Comparison of ENCODE assay signal across 19 cellular contexts in the genomic region with DNA sequence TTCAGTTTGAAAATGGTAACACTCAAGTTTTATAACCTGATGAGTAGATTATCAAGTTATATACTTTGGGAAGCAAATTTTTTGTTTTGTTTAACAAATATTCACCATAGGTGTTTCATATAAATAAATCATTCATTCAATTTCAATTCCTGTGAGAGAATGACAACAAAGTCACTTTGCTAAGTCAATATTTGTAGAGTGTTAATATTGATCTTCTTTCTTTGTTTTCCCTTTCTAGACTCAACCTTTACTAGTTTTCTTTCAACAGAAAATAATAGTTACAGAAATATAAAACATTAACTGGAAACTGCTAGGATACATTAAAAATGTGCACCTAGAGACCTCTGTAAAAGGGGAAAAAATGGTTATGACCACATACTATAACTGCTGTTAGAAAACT. TPM values are rescaled to one million over a fixed set of nuclear protein-coding genes. Genes with fewer than 3 reads are reported as not detected.
DNase-seq lines count a peak whose midpoint lies in the region; ATAC-seq, FAIRE-seq and TF ChIP-seq lines count a peak whose summit lies in the region.
"Had no signal": no experiment of that assay in that cellular context is flagged by ENCODE, and none has a peak within 500 bp of the region (broad histone marks: within the 10 kb centered on the region; RNA-seq: fewer than 3 reads in every experiment).

No MANE protein-coding gene starts in this region.

- TF ChIP-seq CTCF in Loucy (conservative IDR thresholded peaks at IDR 0.05; ENCODE audit: low read length) (no peak), PC-3 (conservative IDR thresholded peaks at IDR 0.05; ENCODE audit: low read depth, low read length) (no peak), HepG2 (CRISPR knock-in tag; IDR thresholded peaks at IDR 0.05) (no peak), prostate gland (IDR thresholded peaks at IDR 0.05) (no peak)

- H3K9me3 ChIP-seq in Loucy (ENCODE audit: insufficient read depth, low read depth, low read length): no peaks in the 10 kb centered on the region
- no peaks in the 10 kb centered on the region for H3K9me3 ChIP-seq in PC-3 (ENCODE audit: low read length)
- H3K9me3 ChIP-seq in HepG2 (ENCODE audit: low read length): no peaks in the 10 kb centered on the region
- H3K9me3 ChIP-seq in prostate gland: no peaks in the 10 kb centered on the region
- H3K9me3 ChIP-seq: BLaER1, Caco-2, HAP-1 had no signal

- H3K4me2 ChIP-seq in Loucy (ENCODE audit: low read depth, low read length, poor library complexity, severe bottlenecking) (peak overlapping the region; percentile 36), PC-3 (ENCODE audit: low read length) (no peak overlapping the region), HepG2 (ENCODE audit: low read depth, low read length) (no peak overlapping the region)
- H3K4me2 ChIP-seq: BLaER1 had no signal

- no peak for DNase-seq in PC-3
- no peak for DNase-seq in HepG2 (ENCODE audit: low spot score)
- no peak for DNase-seq in prostate gland (ENCODE audit: low spot score)
- DNase-seq in stimulated activated CD4-positive, alpha-beta T cell treated with anti-CD3 and anti-CD28 coated beads, Interleukin-2, amount 100 ng/mL, for 48 hours: no peak
- DNase-seq: Caco-2; CD4-positive, CD25-positive, alpha-beta regulatory T cell; CD8-positive, alpha-beta T cell; DMS153; DMS79 treated with DMSO at 0.1 percent for 48 hours; GF-D8; GOT3; HFFc6 had no signal

- H3K4me1 ChIP-seq in Loucy (ENCODE audit: insufficient read depth, low read length, poor library complexity, severe bottlenecking) (peaks cover 6% of the 10 kb centered on the region), PC-3 (ENCODE audit: insufficient read depth, low read length) (no peaks in the 10 kb centered on the region), HepG2 (ENCODE audit: insufficient read depth, low read length) (peaks cover 6% of the 10 kb centered on the region; the same call in 1 of the 2 replicates), prostate gland (replicated peaks) (no peaks in the 10 kb centered on the region)
- H3K4me1 ChIP-seq: BLaER1, Caco-2, HAP-1 had no signal

- H3K4me3 ChIP-seq in Loucy (ENCODE audit: low read length, poor library complexity, severe bottlenecking) (no peak overlapping the region), PC-3 (ENCODE audit: low read length) (no peak overlapping the region), HepG2 (replicated peaks in 1 of 3; ENCODE audit: insufficient read depth in 1 of 3, low read depth in 2 of 3, low read length in 3 of 3) (no peak overlapping the region), prostate gland (no peak overlapping the region)
- H3K4me3 ChIP-seq: BLaER1, HAP-1 had no signal

- intact Hi-C loops in PC-3 (cut with micrococcal nuclease): loop anchor here (2.0 kb wide), 2 partner anchors 208 to 218 kb away; no protein-coding TSS in a partner anchor
- intact Hi-C loops in HepG2 (cut with micrococcal nuclease; ENCODE audit: unreplicated experiment): no loop called here
- intact Hi-C loops in prostate gland (cut with DNase I): no loop called here

- FAIRE-seq in A204.1 (lab: Jason Lieb, UNC) (peak; percentile 23), HepG2 (lab: Jason Lieb, UNC) (no peak)
- FAIRE-seq: GM12891, H54 had no signal

- H3K79me2 ChIP-seq in Loucy (ENCODE audit: insufficient read depth, low read length) (no peaks in the 10 kb centered on the region), PC-3 (ENCODE audit: low read length) (no peaks in the 10 kb centered on the region), HepG2 (ENCODE audit: insufficient read depth, low read length) (no peaks in the 10 kb centered on the region)

- H3K27me3 ChIP-seq in Loucy (ENCODE audit: insufficient read depth, low read length, poor library complexity, severe bottlenecking) (no peaks in the 10 kb centered on the region), PC-3 (ENCODE audit: low read length) (no peaks in the 10 kb centered on the region), HepG2 (ENCODE audit: control insufficient read depth in 1 of 2, insufficient read depth in 2 of 2, low read length in 2 of 2) (no peaks in the 10 kb centered on the region), prostate gland (replicated peaks; ENCODE audit: insufficient read depth) (no peaks in the 10 kb centered on the region)
- H3K27me3 ChIP-seq: BLaER1 had no signal

- TF ChIP-seq RAD21 in HepG2 (CRISPR knock-in tag; IDR thresholded peaks at IDR 0.05): no peak

- CTCF ChIA-PET in PC-3 (lab: Charles Lee) (no interaction called here), HepG2 (lab: Yijun Ruan, JAX; ENCODE audit: low intra/inter-chr PET ratio, low total read pairs) (no interaction called here)

- BruUV-seq in PC-3 (replicated peaks; lab: Mats Ljungman, UMichigan) (no TSS peak), HepG2 (replicated peaks; lab: Mats Ljungman, UMichigan) (no TSS peak)

- ATAC-seq in PC-3 (peak; percentile 24; the same call in 1 of the 2 replicates), HepG2 (no peak)
- ATAC-seq: CD8-positive, alpha-beta T cell had no signal

- TF ChIP-seq EP300 in HepG2 (IDR thresholded peaks at IDR 0.05; ENCODE audit: low read depth in 2 of 2, low read length in 2 of 2): no peak
- no peak for TF ChIP-seq EP300 in HepG2 (CRISPR knock-in tag; IDR thresholded peaks at IDR 0.05; ENCODE audit: borderline replicate concordance)

- H2AFZ ChIP-seq in Loucy (ENCODE audit: low read length) (peak overlapping the region; percentile 20; the same call in 1 of the 2 replicates), PC-3 (ENCODE audit: low read length) (no peak overlapping the region), HepG2 (ENCODE audit: low read length) (no peak overlapping the region)

- in situ Hi-C loops in HepG2 (cut with HindIII; ENCODE audit: extremely low pct_ligation_motif_present, low pct_unique_long_range_greater_than_20kb): loop anchor here (5.0 to 25.0 kb wide), 2 partner anchors 207 to 522 kb away; no protein-coding TSS in a partner anchor

- H3F3A ChIP-seq in Loucy (ENCODE audit: low read depth) (no peaks in the 10 kb centered on the region), PC-3 (ENCODE audit: low read length, unreplicated experiment) (no peaks in the 10 kb centered on the region)

- H3K27ac ChIP-seq in PC-3 (ENCODE audit: low read length): no peak overlapping the region
- no peak overlapping the region for H3K27ac ChIP-seq in HepG2 (ENCODE audit: extremely low read length, insufficient read depth, low read length)
- no peak overlapping the region for H3K27ac ChIP-seq in prostate gland
- H3K27ac ChIP-seq: BLaER1, C4-2B had no signal

- POLR2A ChIA-PET in PC-3 (lab: Charles Lee; ENCODE audit: unreplicated experiment) (no interaction called here), HepG2 (lab: Yijun Ruan, JAX) (no interaction called here)

- TF ChIP-seq POLR2A in HepG2 (IDR thresholded peaks at IDR 0.05; ENCODE audit: insufficient read depth in 1 of 2, low read depth in 2 of 2, low read length in 2 of 2): no peak
- TF ChIP-seq POLR2A in prostate gland (IDR thresholded peaks at IDR 0.05): no peak

- H3K9ac ChIP-seq in Loucy (ENCODE audit: low read depth, low read length, poor library complexity, severe bottlenecking) (no peak overlapping the region), PC-3 (ENCODE audit: low read length) (no peak overlapping the region), HepG2 (ENCODE audit: insufficient read depth, low read depth, low read length) (no peak overlapping the region)
- H3K9ac ChIP-seq: BLaER1 had no signal

- H3K36me3 ChIP-seq in Loucy (ENCODE audit: insufficient read depth, low read length) (peaks cover 9% of the 10 kb centered on the region), PC-3 (ENCODE audit: low read depth, low read length) (0 out of 2 replicates have a peak, but pooled peaks cover 4% of the 10 kb centered on the region), HepG2 (replicated peaks in 1 of 2; ENCODE audit: control insufficient read depth in 1 of 2, insufficient read depth in 2 of 2, low read length in 2 of 2) (no peaks in the 10 kb centered on the region), prostate gland (no peaks in the 10 kb centered on the region)
- H3K36me3 ChIP-seq: HAP-1 had no signal

- H3K9me2 ChIP-seq in Loucy (replicated peaks; ENCODE audit: low read depth, low read length) (no peaks in the 10 kb centered on the region), PC-3 (replicated peaks; ENCODE audit: low read length) (no peaks in the 10 kb centered on the region)

- H4K20me1 ChIP-seq in Loucy (ENCODE audit: insufficient read depth, low read length, poor library complexity, severe bottlenecking) (no peaks in the 10 kb centered on the region), PC-3 (ENCODE audit: low read length) (no peaks in the 10 kb centered on the region), HepG2 (ENCODE audit: insufficient read depth, low read length) (no peaks in the 10 kb centered on the region)
- H4K20me1 ChIP-seq: BLaER1 had no signal

RNA-seq across cellular contexts. Expression of gene EFCAB7, which starts 11.1 kb away (rescaled TPM):
- total RNA-seq in PC-3 (2014; rRNA removed) (3.6 and 4.5 TPM in 2 replicates), HepG2 (2016; rRNA removed; fragmentation: Illumina TruSeq; extraction: Trizol) (5.4 and 7.6 TPM in 2 replicates), prostate gland (10 to 100 TPM in 1 of 2 donors, 1 to 10 TPM in 1; 9.8 to 11.6 TPM)
- 1.6 TPM in 2 replicates for total RNA-seq in HepG2 (2016; cell fraction: cytosol; rRNA removed; fragmentation: Illumina TruSeq; extraction: Trizol; ENCODE audit: low read depth)
- 5.7 and 5.8 TPM in 2 replicates for total RNA-seq in HepG2 (2016; cell fraction: insoluble cytoplasmic fraction; rRNA removed; fragmentation: Illumina TruSeq; extraction: Trizol)
- 2.0 and 2.2 TPM in 2 replicates for total RNA-seq in HepG2 (2016; cell fraction: membrane; rRNA removed; fragmentation: Illumina TruSeq; extraction: Trizol)
- 8.2 and 9.5 TPM in 2 replicates for total RNA-seq in HepG2 (2016; cell fraction: nucleus; rRNA removed; fragmentation: Illumina TruSeq; extraction: Trizol)
- polyA plus RNA-seq in HepG2 (2011; rRNA removed): 1.5 and 1.7 TPM in 2 replicates
- polyA plus RNA-seq in HepG2 (2011; cell fraction: cytosol; rRNA removed): 0.44 and 1.1 TPM in 2 replicates
- 1.2 and 2.0 TPM in 2 replicates for polyA plus RNA-seq in HepG2 (2011; cell fraction: nucleus; rRNA removed)
- 1.6 and 3.2 TPM in 2 replicates for polyA plus RNA-seq in HepG2 (2012)
- polyA plus RNA-seq in HepG2 (2016; cell fraction: cytosol; fragmentation: Illumina TruSeq; extraction: Trizol; ENCODE audit: low read depth): 0.26 and 0.45 TPM in 2 replicates
- polyA plus RNA-seq in HepG2 (2016; cell fraction: insoluble cytoplasmic fraction; fragmentation: Illumina TruSeq; extraction: Trizol; ENCODE audit: low read depth): 5.3 and 7.3 TPM in 2 replicates
- polyA plus RNA-seq in HepG2 (2016; cell fraction: membrane; fragmentation: Illumina TruSeq; extraction: Trizol; ENCODE audit: low read depth): 0.61 and 0.64 TPM in 2 replicates
- polyA plus RNA-seq in HepG2 (2016; cell fraction: nucleus; fragmentation: Illumina TruSeq; extraction: Trizol; ENCODE audit: insufficient read depth, low read depth): 8.0 and 9.1 TPM in 2 replicates
- polyA minus RNA-seq in HepG2 (2011; rRNA and poly(A)+ RNA removed; ENCODE audit: low replicate concordance): 0.44 and 1.8 TPM in 2 replicates
- polyA minus RNA-seq in HepG2 (2011; cell fraction: cytosol; rRNA and poly(A)+ RNA removed): 0.79 and 1.5 TPM in 2 replicates
- polyA minus RNA-seq in HepG2 (2011; cell fraction: nucleus; rRNA and poly(A)+ RNA removed): 4.7 and 7.9 TPM in 2 replicates

RNA-seq across cellular contexts. Expression of gene ITGB3BP, which starts 11.4 kb away (rescaled TPM):
- total RNA-seq in PC-3 (2014; rRNA removed) (31.3 and 44.8 TPM in 2 replicates), HepG2 (2016; rRNA removed; fragmentation: Illumina TruSeq; extraction: Trizol) (46.5 and 66.3 TPM in 2 replicates), prostate gland (10 to 100 TPM in 1 of 2 donors, 1 to 10 TPM in 1; 7.4 to 16.1 TPM)
- 13.7 and 15.5 TPM in 2 replicates for total RNA-seq in HepG2 (2016; cell fraction: cytosol; rRNA removed; fragmentation: Illumina TruSeq; extraction: Trizol; ENCODE audit: low read depth)
- total RNA-seq in HepG2 (2016; cell fraction: insoluble cytoplasmic fraction; rRNA removed; fragmentation: Illumina TruSeq; extraction: Trizol): 46.1 and 68.7 TPM in 2 replicates
- total RNA-seq in HepG2 (2016; cell fraction: membrane; rRNA removed; fragmentation: Illumina TruSeq; extraction: Trizol): 21.5 and 26.0 TPM in 2 replicates
- 48.5 and 48.7 TPM in 2 replicates for total RNA-seq in HepG2 (2016; cell fraction: nucleus; rRNA removed; fragmentation: Illumina TruSeq; extraction: Trizol)
- 13.6 and 19.0 TPM in 2 replicates for polyA plus RNA-seq in HepG2 (2011; rRNA removed)
- polyA plus RNA-seq in HepG2 (2011; cell fraction: cytosol; rRNA removed): 4.5 and 6.6 TPM in 2 replicates
- polyA plus RNA-seq in HepG2 (2011; cell fraction: nucleus; rRNA removed): 7.7 and 8.5 TPM in 2 replicates
- 16.5 and 28.3 TPM in 2 replicates for polyA plus RNA-seq in HepG2 (2012)
- polyA plus RNA-seq in HepG2 (2016; cell fraction: cytosol; fragmentation: Illumina TruSeq; extraction: Trizol; ENCODE audit: low read depth): 11.4 and 12.1 TPM in 2 replicates
- 49.2 and 53.3 TPM in 2 replicates for polyA plus RNA-seq in HepG2 (2016; cell fraction: insoluble cytoplasmic fraction; fragmentation: Illumina TruSeq; extraction: Trizol; ENCODE audit: low read depth)
- polyA plus RNA-seq in HepG2 (2016; cell fraction: membrane; fragmentation: Illumina TruSeq; extraction: Trizol; ENCODE audit: low read depth): 18.0 and 19.2 TPM in 2 replicates
- 40.4 and 43.6 TPM in 2 replicates for polyA plus RNA-seq in HepG2 (2016; cell fraction: nucleus; fragmentation: Illumina TruSeq; extraction: Trizol; ENCODE audit: insufficient read depth, low read depth)
- 3.5 and 10.2 TPM in 2 replicates for polyA minus RNA-seq in HepG2 (2011; rRNA and poly(A)+ RNA removed; ENCODE audit: low replicate concordance)
- 1.8 and 4.3 TPM in 2 replicates for polyA minus RNA-seq in HepG2 (2011; cell fraction: cytosol; rRNA and poly(A)+ RNA removed)
- 42.3 and 45.4 TPM in 2 replicates for polyA minus RNA-seq in HepG2 (2011; cell fraction: nucleus; rRNA and poly(A)+ RNA removed)

RNA-seq across cellular contexts. Expression of gene PGM1, which starts 58.8 kb away (rescaled TPM):
- total RNA-seq in PC-3 (2014; rRNA removed): 124 and 132 TPM in 2 replicates
- total RNA-seq in HepG2 (2016; rRNA removed; fragmentation: Illumina TruSeq; extraction: Trizol): 105 and 122 TPM in 2 replicates
- 59.3 and 60.5 TPM in 2 replicates for total RNA-seq in HepG2 (2016; cell fraction: cytosol; rRNA removed; fragmentation: Illumina TruSeq; extraction: Trizol; ENCODE audit: low read depth)
- total RNA-seq in HepG2 (2016; cell fraction: insoluble cytoplasmic fraction; rRNA removed; fragmentation: Illumina TruSeq; extraction: Trizol): 107 TPM in 2 replicates
- 105 and 112 TPM in 2 replicates for total RNA-seq in HepG2 (2016; cell fraction: membrane; rRNA removed; fragmentation: Illumina TruSeq; extraction: Trizol)
- 52.5 and 58.8 TPM in 2 replicates for total RNA-seq in HepG2 (2016; cell fraction: nucleus; rRNA removed; fragmentation: Illumina TruSeq; extraction: Trizol)
- polyA plus RNA-seq in HepG2 (2011; rRNA removed): 49.2 and 51.6 TPM in 2 replicates
- polyA plus RNA-seq in HepG2 (2011; cell fraction: cytosol; rRNA removed): 49.9 and 50.0 TPM in 2 replicates
- polyA plus RNA-seq in HepG2 (2011; cell fraction: nucleus; rRNA removed): 21.6 and 21.7 TPM in 2 replicates
- polyA plus RNA-seq in HepG2 (2012): 99.6 and 140 TPM in 2 replicates
- polyA plus RNA-seq in HepG2 (2016; cell fraction: cytosol; fragmentation: Illumina TruSeq; extraction: Trizol; ENCODE audit: low read depth): 57.2 and 57.6 TPM in 2 replicates
- 89.8 and 107 TPM in 2 replicates for polyA plus RNA-seq in HepG2 (2016; cell fraction: insoluble cytoplasmic fraction; fragmentation: Illumina TruSeq; extraction: Trizol; ENCODE audit: low read depth)
- polyA plus RNA-seq in HepG2 (2016; cell fraction: membrane; fragmentation: Illumina TruSeq; extraction: Trizol; ENCODE audit: low read depth): 68.6 and 74.3 TPM in 2 replicates
- polyA plus RNA-seq in HepG2 (2016; cell fraction: nucleus; fragmentation: Illumina TruSeq; extraction: Trizol; ENCODE audit: insufficient read depth, low read depth): 44.1 and 47.6 TPM in 2 replicates
- 39.4 and 62.3 TPM in 2 replicates for polyA minus RNA-seq in HepG2 (2011; rRNA and poly(A)+ RNA removed; ENCODE audit: low replicate concordance)
- polyA minus RNA-seq in HepG2 (2011; cell fraction: cytosol; rRNA and poly(A)+ RNA removed): 49.2 and 52.4 TPM in 2 replicates
- polyA minus RNA-seq in HepG2 (2011; cell fraction: nucleus; rRNA and poly(A)+ RNA removed): 48.6 and 52.9 TPM in 2 replicates
- total RNA-seq in prostate gland: 10 to 100 TPM; 49.5 to 54.7 TPM
